Comparison of ENCODE assay signal across 16 cellular contexts in genomic region chr11:80146231-80146630, GRCh38.
DNase-seq lines count a peak whose midpoint lies in the region; ATAC-seq and TF ChIP-seq lines count a peak whose summit lies in the region.
"Had no signal": no experiment of that assay in that cellular context is flagged by ENCODE, and none has a peak within 500 bp of the region (broad histone marks: within the 10 kb centered on the region; RNA-seq: fewer than 3 reads in every experiment).

No MANE protein-coding gene starts in this region.

- ATAC-seq in foreskin keratinocyte = peak; percentile 100
- no peak for ATAC-seq in Right ventricle myocardium superior (ENCODE audit: poor library complexity)
- ATAC-seq in HG03108 (IDR thresholded peaks at IDR 0.05; ENCODE audit: unreplicated experiment) = no peak
- ATAC-seq in HG02840 (IDR thresholded peaks at IDR 0.05; ENCODE audit: low FRiP score, unreplicated experiment) = no peak

- no peaks in the 10 kb centered on the region for H3K4me1 ChIP-seq in foreskin keratinocyte

- peaks cover 5% of the 10 kb centered on the region for H3K27me3 ChIP-seq in foreskin keratinocyte
- H3K27me3 ChIP-seq: ovary had no signal

- intact Hi-C loops in Right ventricle myocardium superior (cut with DNase I) = loop anchor here (5.0 kb wide), 1 partner anchor 219 kb away; no protein-coding TSS in a partner anchor

- in situ Hi-C loops in ACHN (cut with HindIII; ENCODE audit: low pct_ligation_motif_present, low pct_unique_long_range_greater_than_20kb, low sequenced_read_pairs) = no loop called here

- no peak overlapping the region for H3K27ac ChIP-seq in foreskin keratinocyte
- H3K27ac ChIP-seq: ovary had no signal

- DNase-seq in ACHN (peak; percentile 94), HPDE6-E6E7 (ENCODE audit: extremely low spot score) (peak; percentile 22), NCI-H69 (lab: John Stamatoyannopoulos, UW) (peak; percentile 39), foreskin keratinocyte (peak; percentile 73 to 92), Right ventricle myocardium superior (no peak), occipital lobe (lab: John Stamatoyannopoulos, UW) (no peak)
- DNase-seq: activated CD8-positive, alpha-beta memory T cell treated with anti-CD3 and anti-CD28 coated beads, Interleukin-2, amount 50 U/mL, for 48 hours; anterior cingulate cortex; foreskin fibroblast; GDM1; ovary; SK-N-SH; stimulated activated CD4-positive, alpha-beta T cell treated with anti-CD3 and anti-CD28 coated beads, Interleukin-2, amount 100 ng/mL, for 48 hours; T1000 had no signal

- TF ChIP-seq CTCF in foreskin keratinocyte (conservative IDR thresholded peaks at IDR 0.05) = no peak

Comparison
In these comparisons a context has a peak if more than half of its experiments do, and no peak if none do; other contexts are left out.
1. DNase-seq: peak in ACHN (single experiment), HPDE6-E6E7 (single experiment), NCI-H69 (single experiment) and foreskin keratinocyte (2 of 2); none in Right ventricle myocardium superior (single experiment) and occipital lobe (single experiment).